1 cellular context compared by ENCODE assay signal in genomic region chr17:4965311-4965986, GRCh38.
TF ChIP-seq lines count a peak whose summit lies in the region.

No MANE protein-coding gene starts in this region.

TF ChIP-seq in GM12878, 131 proteins besides CTCF, POLR2A, EP300 and RAD21:
- TF ChIP-seq POLR2AphosphoS2 (IDR thresholded peaks at IDR 0.05; ENCODE audit: low read depth, low read length) (0 out of 2 replicates have a peak, but pooled peaks have one; percentile 13), PAX5 (IDR thresholded peaks at IDR 0.05; ENCODE audit: borderline replicate concordance, low read depth, low read length) (no peak)
